1 cellular context compared by ENCODE assay signal in the genomic region with DNA sequence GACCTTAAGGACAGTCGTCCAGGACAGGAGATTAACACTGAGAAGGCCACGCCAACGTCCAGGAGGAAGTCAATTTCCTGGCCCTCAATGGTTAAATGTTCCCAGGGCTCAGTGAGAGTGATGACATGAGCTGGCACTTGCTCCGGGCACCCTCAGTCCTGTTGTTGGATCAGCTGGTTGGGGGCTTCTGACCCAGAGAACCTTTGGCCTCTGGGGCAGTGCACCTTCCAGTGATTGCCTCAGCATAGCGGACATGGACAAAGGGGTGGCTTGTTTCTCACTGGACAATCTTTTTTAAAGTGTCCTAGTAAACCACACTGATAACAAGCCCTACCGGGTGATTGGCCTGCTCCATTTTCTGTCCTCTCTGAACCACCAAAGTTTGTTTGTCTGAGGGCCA.
TF ChIP-seq lines count a peak whose summit lies in the region.
"Not testable (repeated sequence)": the region's sequence is repeated elsewhere in the genome, so short reads cannot be mapped to it uniquely, and the experiment has no call there.

No MANE protein-coding gene starts in this region.

TF ChIP-seq in HepG2, 621 proteins besides CTCF, POLR2A, EP300 and RAD21 (continued from another document and continues in another):
- TF ChIP-seq, protein P1, sequence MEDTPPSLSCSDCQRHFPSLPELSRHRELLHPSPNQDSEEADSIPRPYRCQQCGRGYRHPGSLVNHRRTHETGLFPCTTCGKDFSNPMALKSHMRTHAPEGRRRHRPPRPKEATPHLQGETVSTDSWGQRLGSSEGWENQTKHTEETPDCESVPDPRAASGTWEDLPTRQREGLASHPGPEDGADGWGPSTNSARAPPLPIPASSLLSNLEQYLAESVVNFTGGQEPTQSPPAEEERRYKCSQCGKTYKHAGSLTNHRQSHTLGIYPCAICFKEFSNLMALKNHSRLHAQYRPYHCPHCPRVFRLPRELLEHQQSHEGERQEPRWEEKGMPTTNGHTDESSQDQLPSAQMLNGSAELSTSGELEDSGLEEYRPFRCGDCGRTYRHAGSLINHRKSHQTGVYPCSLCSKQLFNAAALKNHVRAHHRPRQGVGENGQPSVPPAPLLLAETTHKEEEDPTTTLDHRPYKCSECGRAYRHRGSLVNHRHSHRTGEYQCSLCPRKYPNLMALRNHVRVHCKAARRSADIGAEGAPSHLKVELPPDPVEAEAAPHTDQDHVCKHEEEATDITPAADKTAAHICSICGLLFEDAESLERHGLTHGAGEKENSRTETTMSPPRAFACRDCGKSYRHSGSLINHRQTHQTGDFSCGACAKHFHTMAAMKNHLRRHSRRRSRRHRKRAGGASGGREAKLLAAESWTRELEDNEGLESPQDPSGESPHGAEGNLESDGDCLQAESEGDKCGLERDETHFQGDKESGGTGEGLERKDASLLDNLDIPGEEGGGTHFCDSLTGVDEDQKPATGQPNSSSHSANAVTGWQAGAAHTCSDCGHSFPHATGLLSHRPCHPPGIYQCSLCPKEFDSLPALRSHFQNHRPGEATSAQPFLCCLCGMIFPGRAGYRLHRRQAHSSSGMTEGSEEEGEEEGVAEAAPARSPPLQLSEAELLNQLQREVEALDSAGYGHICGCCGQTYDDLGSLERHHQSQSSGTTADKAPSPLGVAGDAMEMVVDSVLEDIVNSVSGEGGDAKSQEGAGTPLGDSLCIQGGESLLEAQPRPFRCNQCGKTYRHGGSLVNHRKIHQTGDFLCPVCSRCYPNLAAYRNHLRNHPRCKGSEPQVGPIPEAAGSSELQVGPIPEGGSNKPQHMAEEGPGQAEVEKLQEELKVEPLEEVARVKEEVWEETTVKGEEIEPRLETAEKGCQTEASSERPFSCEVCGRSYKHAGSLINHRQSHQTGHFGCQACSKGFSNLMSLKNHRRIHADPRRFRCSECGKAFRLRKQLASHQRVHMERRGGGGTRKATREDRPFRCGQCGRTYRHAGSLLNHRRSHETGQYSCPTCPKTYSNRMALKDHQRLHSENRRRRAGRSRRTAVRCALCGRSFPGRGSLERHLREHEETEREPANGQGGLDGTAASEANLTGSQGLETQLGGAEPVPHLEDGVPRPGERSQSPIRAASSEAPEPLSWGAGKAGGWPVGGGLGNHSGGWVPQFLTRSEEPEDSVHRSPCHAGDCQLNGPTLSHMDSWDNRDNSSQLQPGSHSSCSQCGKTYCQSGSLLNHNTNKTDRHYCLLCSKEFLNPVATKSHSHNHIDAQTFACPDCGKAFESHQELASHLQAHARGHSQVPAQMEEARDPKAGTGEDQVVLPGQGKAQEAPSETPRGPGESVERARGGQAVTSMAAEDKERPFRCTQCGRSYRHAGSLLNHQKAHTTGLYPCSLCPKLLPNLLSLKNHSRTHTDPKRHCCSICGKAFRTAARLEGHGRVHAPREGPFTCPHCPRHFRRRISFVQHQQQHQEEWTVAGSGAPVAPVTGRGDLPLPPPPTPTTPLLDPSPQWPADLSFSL (CRISPR knock-in tag; IDR thresholded peaks at IDR 0.05), result peak; percentile 27; the same call in 1 of the 2 replicates
- TF ChIP-seq PHF5A (CRISPR knock-in tag; IDR thresholded peaks at IDR 0.05; ENCODE audit: low read depth, unreplicated experiment), result peak; percentile 79
- TF ChIP-seq, protein P2, sequence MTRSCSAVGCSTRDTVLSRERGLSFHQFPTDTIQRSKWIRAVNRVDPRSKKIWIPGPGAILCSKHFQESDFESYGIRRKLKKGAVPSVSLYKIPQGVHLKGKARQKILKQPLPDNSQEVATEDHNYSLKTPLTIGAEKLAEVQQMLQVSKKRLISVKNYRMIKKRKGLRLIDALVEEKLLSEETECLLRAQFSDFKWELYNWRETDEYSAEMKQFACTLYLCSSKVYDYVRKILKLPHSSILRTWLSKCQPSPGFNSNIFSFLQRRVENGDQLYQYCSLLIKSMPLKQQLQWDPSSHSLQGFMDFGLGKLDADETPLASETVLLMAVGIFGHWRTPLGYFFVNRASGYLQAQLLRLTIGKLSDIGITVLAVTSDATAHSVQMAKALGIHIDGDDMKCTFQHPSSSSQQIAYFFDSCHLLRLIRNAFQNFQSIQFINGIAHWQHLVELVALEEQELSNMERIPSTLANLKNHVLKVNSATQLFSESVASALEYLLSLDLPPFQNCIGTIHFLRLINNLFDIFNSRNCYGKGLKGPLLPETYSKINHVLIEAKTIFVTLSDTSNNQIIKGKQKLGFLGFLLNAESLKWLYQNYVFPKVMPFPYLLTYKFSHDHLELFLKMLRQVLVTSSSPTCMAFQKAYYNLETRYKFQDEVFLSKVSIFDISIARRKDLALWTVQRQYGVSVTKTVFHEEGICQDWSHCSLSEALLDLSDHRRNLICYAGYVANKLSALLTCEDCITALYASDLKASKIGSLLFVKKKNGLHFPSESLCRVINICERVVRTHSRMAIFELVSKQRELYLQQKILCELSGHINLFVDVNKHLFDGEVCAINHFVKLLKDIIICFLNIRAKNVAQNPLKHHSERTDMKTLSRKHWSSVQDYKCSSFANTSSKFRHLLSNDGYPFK (CRISPR knock-in tag; IDR thresholded peaks at IDR 0.05; ENCODE audit: borderline replicate concordance), result peak; percentile 64; the same call in 1 of the 2 replicates
- peak; percentile 28; the same call in 1 of the 2 replicates for TF ChIP-seq KMT2A (CRISPR knock-in tag; IDR thresholded peaks at IDR 0.05)
- TF ChIP-seq, protein P3, sequence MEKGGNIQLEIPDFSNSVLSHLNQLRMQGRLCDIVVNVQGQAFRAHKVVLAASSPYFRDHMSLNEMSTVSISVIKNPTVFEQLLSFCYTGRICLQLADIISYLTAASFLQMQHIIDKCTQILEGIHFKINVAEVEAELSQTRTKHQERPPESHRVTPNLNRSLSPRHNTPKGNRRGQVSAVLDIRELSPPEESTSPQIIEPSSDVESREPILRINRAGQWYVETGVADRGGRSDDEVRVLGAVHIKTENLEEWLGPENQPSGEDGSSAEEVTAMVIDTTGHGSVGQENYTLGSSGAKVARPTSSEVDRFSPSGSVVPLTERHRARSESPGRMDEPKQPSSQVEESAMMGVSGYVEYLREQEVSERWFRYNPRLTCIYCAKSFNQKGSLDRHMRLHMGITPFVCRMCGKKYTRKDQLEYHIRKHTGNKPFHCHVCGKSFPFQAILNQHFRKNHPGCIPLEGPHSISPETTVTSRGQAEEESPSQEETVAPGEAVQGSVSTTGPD (CRISPR knock-in tag; IDR thresholded peaks at IDR 0.05), result peak; percentile 60; the same call in 1 of the 2 replicates
- peak; percentile 66; the same call in 1 of the 2 replicates for TF ChIP-seq ZNF232 (CRISPR knock-in tag; IDR thresholded peaks at IDR 0.05; ENCODE audit: borderline replicate concordance)
- TF ChIP-seq SMAD3 (CRISPR knock-in tag; IDR thresholded peaks at IDR 0.05), result peak; percentile 73
- TF ChIP-seq, protein P4, sequence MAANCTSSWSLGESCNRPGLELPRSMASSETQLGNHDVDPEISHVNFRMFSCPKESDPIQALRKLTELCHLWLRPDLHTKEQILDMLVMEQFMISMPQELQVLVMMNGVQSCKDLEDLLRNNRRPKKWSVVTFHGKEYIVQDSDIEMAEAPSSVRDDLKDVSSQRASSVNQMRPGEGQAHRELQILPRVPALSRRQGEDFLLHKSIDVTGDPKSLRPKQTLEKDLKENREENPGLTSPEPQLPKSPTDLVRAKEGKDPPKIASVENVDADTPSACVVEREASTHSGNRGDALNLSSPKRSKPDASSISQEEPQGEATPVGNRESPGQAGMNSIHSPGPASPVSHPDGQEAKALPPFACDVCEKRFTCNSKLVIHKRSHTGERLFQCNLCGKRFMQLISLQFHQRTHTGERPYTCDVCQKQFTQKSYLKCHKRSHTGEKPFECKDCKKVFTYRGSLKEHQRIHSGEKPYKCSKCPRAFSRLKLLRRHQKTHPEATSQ (CRISPR knock-in tag; IDR thresholded peaks at IDR 0.05; ENCODE audit: borderline replicate concordance), result peak; percentile 73; the same call in 1 of the 2 replicates
- peak; percentile 89; the same call in 1 of the 2 replicates for TF ChIP-seq ZNF350 (CRISPR knock-in tag; IDR thresholded peaks at IDR 0.05; ENCODE audit: borderline replicate concordance, low read depth)
- TF ChIP-seq, protein P5, sequence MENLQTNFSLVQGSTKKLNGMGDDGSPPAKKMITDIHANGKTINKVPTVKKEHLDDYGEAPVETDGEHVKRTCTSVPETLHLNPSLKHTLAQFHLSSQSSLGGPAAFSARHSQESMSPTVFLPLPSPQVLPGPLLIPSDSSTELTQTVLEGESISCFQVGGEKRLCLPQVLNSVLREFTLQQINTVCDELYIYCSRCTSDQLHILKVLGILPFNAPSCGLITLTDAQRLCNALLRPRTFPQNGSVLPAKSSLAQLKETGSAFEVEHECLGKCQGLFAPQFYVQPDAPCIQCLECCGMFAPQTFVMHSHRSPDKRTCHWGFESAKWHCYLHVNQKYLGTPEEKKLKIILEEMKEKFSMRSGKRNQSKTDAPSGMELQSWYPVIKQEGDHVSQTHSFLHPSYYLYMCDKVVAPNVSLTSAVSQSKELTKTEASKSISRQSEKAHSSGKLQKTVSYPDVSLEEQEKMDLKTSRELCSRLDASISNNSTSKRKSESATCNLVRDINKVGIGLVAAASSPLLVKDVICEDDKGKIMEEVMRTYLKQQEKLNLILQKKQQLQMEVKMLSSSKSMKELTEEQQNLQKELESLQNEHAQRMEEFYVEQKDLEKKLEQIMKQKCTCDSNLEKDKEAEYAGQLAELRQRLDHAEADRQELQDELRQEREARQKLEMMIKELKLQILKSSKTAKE (CRISPR knock-in tag; IDR thresholded peaks at IDR 0.05; ENCODE audit: borderline replicate concordance), result peak; percentile 75
- peak; percentile 85; the same call in 1 of the 2 replicates for TF ChIP-seq KDM6A (CRISPR knock-in tag; IDR thresholded peaks at IDR 0.05; ENCODE audit: low read depth)
- TF ChIP-seq ZNF598 (CRISPR knock-in tag; IDR thresholded peaks at IDR 0.05; ENCODE audit: borderline replicate concordance), result 0 out of 2 replicates have a peak, but pooled peaks have one; percentile 37
- 0 out of 2 replicates have a peak, but pooled peaks have one; percentile 27 for TF ChIP-seq ZNF766 (CRISPR knock-in tag; IDR thresholded peaks at IDR 0.05; ENCODE audit: borderline replicate concordance)
- 0 out of 2 replicates have a peak, but pooled peaks have one; percentile 34 for TF ChIP-seq DR1 (CRISPR knock-in tag; IDR thresholded peaks at IDR 0.05)
- TF ChIP-seq ZNF124 (CRISPR knock-in tag; IDR thresholded peaks at IDR 0.05), result 0 out of 2 replicates have a peak, but pooled peaks have one; percentile 54
- not testable (repeated sequence) for TF ChIP-seq GABPA (IDR thresholded peaks at IDR 0.05; ENCODE audit: low read depth, low read length); CREB1 (IDR thresholded peaks at IDR 0.05)
- TF ChIP-seq GABPA (CRISPR knock-in tag; IDR thresholded peaks at IDR 0.05; ENCODE audit: low read depth), result peak; percentile 29
- TF ChIP-seq FOXO1 (CRISPR knock-in tag; IDR thresholded peaks at IDR 0.05), result peak; percentile 96
- peak; percentile 66; the same call in 1 of the 2 replicates for TF ChIP-seq TRIM24 (CRISPR knock-in tag; IDR thresholded peaks at IDR 0.05)
- peak; percentile 88; the same call in 1 of the 2 replicates for TF ChIP-seq ZNF747 (CRISPR knock-in tag; IDR thresholded peaks at IDR 0.05; ENCODE audit: borderline replicate concordance)
- TF ChIP-seq, protein P6, sequence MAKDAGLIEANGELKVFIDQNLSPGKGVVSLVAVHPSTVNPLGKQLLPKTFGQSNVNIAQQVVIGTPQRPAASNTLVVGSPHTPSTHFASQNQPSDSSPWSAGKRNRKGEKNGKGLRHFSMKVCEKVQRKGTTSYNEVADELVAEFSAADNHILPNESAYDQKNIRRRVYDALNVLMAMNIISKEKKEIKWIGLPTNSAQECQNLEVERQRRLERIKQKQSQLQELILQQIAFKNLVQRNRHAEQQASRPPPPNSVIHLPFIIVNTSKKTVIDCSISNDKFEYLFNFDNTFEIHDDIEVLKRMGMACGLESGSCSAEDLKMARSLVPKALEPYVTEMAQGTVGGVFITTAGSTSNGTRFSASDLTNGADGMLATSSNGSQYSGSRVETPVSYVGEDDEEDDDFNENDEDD (CRISPR knock-in tag; IDR thresholded peaks at IDR 0.05; ENCODE audit: borderline replicate concordance), result peak; percentile 28; the same call in 1 of the 2 replicates
- peak; percentile 97 for TF ChIP-seq HDAC2 (CRISPR knock-in tag; IDR thresholded peaks at IDR 0.05)
- TF ChIP-seq, protein P7, sequence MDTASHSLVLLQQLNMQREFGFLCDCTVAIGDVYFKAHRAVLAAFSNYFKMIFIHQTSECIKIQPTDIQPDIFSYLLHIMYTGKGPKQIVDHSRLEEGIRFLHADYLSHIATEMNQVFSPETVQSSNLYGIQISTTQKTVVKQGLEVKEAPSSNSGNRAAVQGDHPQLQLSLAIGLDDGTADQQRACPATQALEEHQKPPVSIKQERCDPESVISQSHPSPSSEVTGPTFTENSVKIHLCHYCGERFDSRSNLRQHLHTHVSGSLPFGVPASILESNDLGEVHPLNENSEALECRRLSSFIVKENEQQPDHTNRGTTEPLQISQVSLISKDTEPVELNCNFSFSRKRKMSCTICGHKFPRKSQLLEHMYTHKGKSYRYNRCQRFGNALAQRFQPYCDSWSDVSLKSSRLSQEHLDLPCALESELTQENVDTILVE (CRISPR knock-in tag; IDR thresholded peaks at IDR 0.05), result peak; percentile 68; the same call in 1 of the 2 replicates
- peak; percentile 53 for TF ChIP-seq GABPB1 (CRISPR knock-in tag; IDR thresholded peaks at IDR 0.05)
- peak; percentile 88 for TF ChIP-seq CBFB (CRISPR knock-in tag; IDR thresholded peaks at IDR 0.05)
- peak; percentile 92; the same call in 1 of the 2 replicates for TF ChIP-seq NFKBIZ (CRISPR knock-in tag; IDR thresholded peaks at IDR 0.05)
- TF ChIP-seq, protein P8, sequence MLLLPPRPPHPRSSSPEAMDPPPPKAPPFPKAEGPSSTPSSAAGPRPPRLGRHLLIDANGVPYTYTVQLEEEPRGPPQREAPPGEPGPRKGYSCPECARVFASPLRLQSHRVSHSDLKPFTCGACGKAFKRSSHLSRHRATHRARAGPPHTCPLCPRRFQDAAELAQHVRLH (CRISPR knock-in tag; IDR thresholded peaks at IDR 0.05; ENCODE audit: borderline replicate concordance, low read depth), result peak; percentile 55; the same call in 1 of the 2 replicates
- TF ChIP-seq MEIS2 (CRISPR knock-in tag; IDR thresholded peaks at IDR 0.05), result peak; percentile 70
- TF ChIP-seq MAFF (IDR thresholded peaks at IDR 0.05; ENCODE audit: low read depth, low read length), result 0 out of 2 replicates have a peak, but pooled peaks have one; percentile 22
- peak; percentile 79; the same call in 1 of the 2 replicates for TF ChIP-seq ZBTB3 (CRISPR knock-in tag; IDR thresholded peaks at IDR 0.05; ENCODE audit: borderline replicate concordance, low read depth)
- TF ChIP-seq CREB1 (CRISPR knock-in tag; IDR thresholded peaks at IDR 0.05), result peak; percentile 67; the same call in 1 of the 2 replicates
- TF ChIP-seq TARDBP (CRISPR knock-in tag; IDR thresholded peaks at IDR 0.05), result peak; percentile 93
- peak; percentile 69; the same call in 1 of the 2 replicates for TF ChIP-seq ELF4 (CRISPR knock-in tag; IDR thresholded peaks at IDR 0.05; ENCODE audit: borderline replicate concordance)
- 0 out of 2 replicates have a peak, but pooled peaks have one; percentile 17 for TF ChIP-seq ZNF430 (CRISPR knock-in tag; IDR thresholded peaks at IDR 0.05)
- 0 out of 2 replicates have a peak, but pooled peaks have one; percentile 47 for TF ChIP-seq TGIF2 (CRISPR knock-in tag; IDR thresholded peaks at IDR 0.05)
- TF ChIP-seq, protein P9, sequence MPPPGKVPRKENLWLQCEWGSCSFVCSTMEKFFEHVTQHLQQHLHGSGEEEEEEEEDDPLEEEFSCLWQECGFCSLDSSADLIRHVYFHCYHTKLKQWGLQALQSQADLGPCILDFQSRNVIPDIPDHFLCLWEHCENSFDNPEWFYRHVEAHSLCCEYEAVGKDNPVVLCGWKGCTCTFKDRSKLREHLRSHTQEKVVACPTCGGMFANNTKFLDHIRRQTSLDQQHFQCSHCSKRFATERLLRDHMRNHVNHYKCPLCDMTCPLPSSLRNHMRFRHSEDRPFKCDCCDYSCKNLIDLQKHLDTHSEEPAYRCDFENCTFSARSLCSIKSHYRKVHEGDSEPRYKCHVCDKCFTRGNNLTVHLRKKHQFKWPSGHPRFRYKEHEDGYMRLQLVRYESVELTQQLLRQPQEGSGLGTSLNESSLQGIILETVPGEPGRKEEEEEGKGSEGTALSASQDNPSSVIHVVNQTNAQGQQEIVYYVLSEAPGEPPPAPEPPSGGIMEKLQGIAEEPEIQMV (CRISPR knock-in tag; IDR thresholded peaks at IDR 0.05; ENCODE audit: low read depth), result peak; percentile 30; the same call in 1 of the 2 replicates
- TF ChIP-seq ZEB1 (IDR thresholded peaks at IDR 0.05; ENCODE audit: insufficient replicate concordance, low read depth), result peak; percentile 28
